Comparison of ENCODE assay signal across 23 cellular contexts in the genomic region with DNA sequence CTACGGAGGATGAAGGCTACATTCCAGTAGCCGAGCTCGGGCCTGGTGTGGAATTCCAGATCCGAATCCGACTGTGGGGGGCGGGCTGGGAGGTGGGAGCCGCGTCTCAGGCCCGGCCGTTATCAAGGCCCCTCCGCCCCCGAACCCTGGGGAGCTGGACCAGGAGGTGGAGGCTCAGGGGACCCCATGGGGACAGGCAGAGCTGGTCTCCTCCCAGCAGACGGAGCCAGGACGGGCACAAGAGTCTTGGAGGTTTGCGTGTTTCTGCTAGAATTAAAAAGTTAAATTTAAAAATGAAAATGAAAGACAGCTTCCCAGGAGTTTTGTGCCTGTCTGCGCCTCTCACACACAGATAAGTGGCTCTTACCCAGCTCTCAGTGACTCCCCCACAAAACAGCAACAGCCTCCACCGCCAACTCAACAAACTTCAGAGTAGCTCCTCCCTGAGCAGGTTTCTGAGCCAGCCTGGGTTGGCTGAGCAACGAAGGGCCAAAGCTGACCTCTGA. TPM values are rescaled to one million over a fixed set of nuclear protein-coding genes. Genes with fewer than 3 reads are reported as not detected.
DNase-seq lines count a peak whose midpoint lies in the region; ATAC-seq, FAIRE-seq and TF ChIP-seq lines count a peak whose summit lies in the region.
"Had no signal": no experiment of that assay in that cellular context is flagged by ENCODE, and none has a peak within 500 bp of the region (broad histone marks: within the 10 kb centered on the region; RNA-seq: fewer than 3 reads in every experiment).

No MANE protein-coding gene starts in this region.

- no peak for DNase-seq in activated CD8-positive, alpha-beta memory T cell treated with anti-CD3 and anti-CD28 coated beads, Interleukin-2, amount 10 ng/mL, durations not matched to agents 7 days and 5 days
- no peak for DNase-seq in activated CD8-positive, alpha-beta memory T cell treated with anti-CD3 and anti-CD28 coated beads for 24 hours
- DNase-seq in activated naive CD8-positive, alpha-beta T cell treated with anti-CD3 and anti-CD28 coated beads, Interleukin-2, amount 10 ng/mL, durations not matched to agents 7 days and 5 days, result no peak
- DNase-seq in lung (ENCODE audit: low spot score) (no peak), uterus (peak; percentile 57 to 62), middle frontal gyrus (ENCODE audit: extremely low spot score, low spot score) (no peak), AG20443 (ENCODE audit: low spot score) (no peak), GM12892 (ENCODE audit: insufficient read length) (no peak)
- DNase-seq: activated T-cell treated with anti-CD3 and anti-CD28 coated beads for 4 hours; glutamatergic neuron; NCI-H146; NCI-H510A treated with DMSO at 0.1 percent for 48 hours; stimulated activated CD4-positive, alpha-beta T cell treated with anti-CD3 and anti-CD28 coated beads, Interleukin-1b, Interleukin-23, amount 100 ng/mL, for 48 hours; WERI-Rb-1 had no signal

- peaks cover 0 to 2% of the 10 kb centered on the region in 2 donors for H3K9me3 ChIP-seq in lung (ENCODE audit: control insufficient read depth in 2 of 2, insufficient read depth in 1 of 2, low read length in 1 of 2)
- no peaks in the 10 kb centered on the region for H3K9me3 ChIP-seq in uterus
- H3K9me3 ChIP-seq: A549, tibial nerve had no signal

- peaks cover 26% of the 10 kb centered on the region for H3K4me1 Mint-ChIP-seq in activated CD8-positive, alpha-beta memory T cell treated with anti-CD3 and anti-CD28 coated beads, Interleukin-2, amount 10 ng/mL, durations not matched to agents 7 days and 5 days
- peaks cover 17% of the 10 kb centered on the region for H3K4me1 Mint-ChIP-seq in activated naive CD8-positive, alpha-beta T cell treated with anti-CD3 and anti-CD28 coated beads, Interleukin-2, amount 10 ng/mL, durations not matched to agents 7 days and 5 days

- peak overlapping the region; percentile 79 for H3K27ac Mint-ChIP-seq in activated CD8-positive, alpha-beta memory T cell treated with anti-CD3 and anti-CD28 coated beads, Interleukin-2, amount 10 ng/mL, durations not matched to agents 7 days and 5 days
- H3K27ac Mint-ChIP-seq in activated naive CD8-positive, alpha-beta T cell treated with anti-CD3 and anti-CD28 coated beads, Interleukin-2, amount 10 ng/mL, durations not matched to agents 7 days and 5 days, result peak overlapping the region; percentile 82

- intact Hi-C loops in uterus (cut with DNase I; ENCODE audit: low total_unique reads), result no loop called here

- H3K36me3 ChIP-seq in lung (ENCODE audit: control insufficient read depth in 2 of 2, insufficient read depth in 2 of 2, low read length in 2 of 2), result no peaks in the 10 kb centered on the region
- H3K36me3 ChIP-seq in uterus, result no peaks in the 10 kb centered on the region
- H3K36me3 ChIP-seq: tibial nerve, WERI-Rb-1 had no signal

- TF ChIP-seq POLR2A in uterus (IDR thresholded peaks at IDR 0.05), result no peak
- TF ChIP-seq POLR2A in GM12892 (IDR thresholded peaks at IDR 0.05; ENCODE audit: low read depth, low read length), result no peak

- H3K27ac ChIP-seq in lung (ENCODE audit: low read depth in 1 of 2, low read length in 1 of 2), result no peak overlapping the region
- H3K27ac ChIP-seq in uterus, result peak overlapping the region; percentile 63
- H3K27ac ChIP-seq: KMS-11, SK-N-MC, tibial nerve, WERI-Rb-1 had no signal

- TF ChIP-seq CTCF in lung (IDR thresholded peaks at IDR 0.05; ENCODE audit: control extremely low read depth, extremely low read depth) (no peak), uterus (IDR thresholded peaks at IDR 0.05) (no peak)

- H3K27me3 Mint-ChIP-seq in activated CD8-positive, alpha-beta memory T cell treated with anti-CD3 and anti-CD28 coated beads, Interleukin-2, amount 10 ng/mL, durations not matched to agents 7 days and 5 days, result peaks cover 34% of the 10 kb centered on the region
- peaks cover 28% of the 10 kb centered on the region for H3K27me3 Mint-ChIP-seq in activated naive CD8-positive, alpha-beta T cell treated with anti-CD3 and anti-CD28 coated beads, Interleukin-2, amount 10 ng/mL, durations not matched to agents 7 days and 5 days

- no peak for FAIRE-seq in GM12892 (lab: Jason Lieb, UNC)
- FAIRE-seq: A549 had no signal

- no peak for ATAC-seq in activated CD8-positive, alpha-beta memory T cell treated with anti-CD3 and anti-CD28 coated beads, Interleukin-2, amount 10 ng/mL, durations not matched to agents 7 days and 5 days
- ATAC-seq in activated naive CD8-positive, alpha-beta T cell treated with anti-CD3 and anti-CD28 coated beads, Interleukin-2, amount 10 ng/mL, durations not matched to agents 7 days and 5 days (ENCODE audit: low read depth), result no peak
- peak; percentile 32 for ATAC-seq in lung (ENCODE audit: insufficient read depth, low FRiP score)
- ATAC-seq: A549; naive thymus-derived CD4-positive, alpha-beta T cell had no signal

- POLR2A ChIA-PET in activated naive CD8-positive, alpha-beta T cell treated with anti-CD3 and anti-CD28 coated beads, Interleukin-2, amount 10 ng/mL, durations not matched to agents 7 days and 5 days (lab: Charles Lee), result interaction anchor here (0.6 to 1.3 kb wide), 2 partner anchors 51 to 54 kb away, joined by 3 to 4 read pairs; no protein-coding TSS in a partner anchor

- H3K9me3 Mint-ChIP-seq in activated CD8-positive, alpha-beta memory T cell treated with anti-CD3 and anti-CD28 coated beads, Interleukin-2, amount 10 ng/mL, durations not matched to agents 7 days and 5 days (ENCODE audit: low read depth), result no peaks in the 10 kb centered on the region
- H3K9me3 Mint-ChIP-seq in activated naive CD8-positive, alpha-beta T cell treated with anti-CD3 and anti-CD28 coated beads, Interleukin-2, amount 10 ng/mL, durations not matched to agents 7 days and 5 days, result no peaks in the 10 kb centered on the region

- H3K36me3 Mint-ChIP-seq in activated CD8-positive, alpha-beta memory T cell treated with anti-CD3 and anti-CD28 coated beads, Interleukin-2, amount 10 ng/mL, durations not matched to agents 7 days and 5 days, result no peaks in the 10 kb centered on the region
- peaks cover 1% of the 10 kb centered on the region for H3K36me3 Mint-ChIP-seq in activated naive CD8-positive, alpha-beta T cell treated with anti-CD3 and anti-CD28 coated beads, Interleukin-2, amount 10 ng/mL, durations not matched to agents 7 days and 5 days
- H3K36me3 Mint-ChIP-seq: naive thymus-derived CD4-positive, alpha-beta T cell had no signal

- 49 to 75% methylated on average over 18 of the region's 18 CpGs for WGBS in lung, 2 donors

- no peak overlapping the region for H3K4me3 ChIP-seq in lung
- H3K4me3 ChIP-seq in uterus, result peak overlapping the region; percentile 28 to 39
- H3K4me3 ChIP-seq: A549, SK-N-MC, tibial nerve had no signal

- CTCF ChIA-PET in activated CD8-positive, alpha-beta memory T cell treated with anti-CD3 and anti-CD28 coated beads, Interleukin-2, amount 10 ng/mL, durations not matched to agents 7 days and 5 days (lab: Charles Lee), result interaction anchor here (1.1 to 3.0 kb wide), 4 partner anchors 32 to 83 kb away, joined by 3 to 17 read pairs (median 4); no protein-coding TSS in a partner anchor

- H3K4me3 Mint-ChIP-seq in activated CD8-positive, alpha-beta memory T cell treated with anti-CD3 and anti-CD28 coated beads, Interleukin-2, amount 10 ng/mL, durations not matched to agents 7 days and 5 days, result peak overlapping the region; percentile 58
- peak overlapping the region; percentile 67 for H3K4me3 Mint-ChIP-seq in activated naive CD8-positive, alpha-beta T cell treated with anti-CD3 and anti-CD28 coated beads, Interleukin-2, amount 10 ng/mL, durations not matched to agents 7 days and 5 days

- H3K4me1 ChIP-seq in lung (ENCODE audit: control insufficient read depth in 2 of 2, insufficient read depth in 2 of 2, low read length in 2 of 2), result peaks cover 0 to 2% of the 10 kb centered on the region in 2 donors
- peaks cover 0 to 5% of the 10 kb centered on the region in 2 donors for H3K4me1 ChIP-seq in uterus
- H3K4me1 ChIP-seq: A549 had no signal

- H3K27me3 ChIP-seq in lung (ENCODE audit: control insufficient read depth, insufficient read depth) (peaks cover 11% of the 10 kb centered on the region), uterus (peaks cover 3 to 11% of the 10 kb centered on the region in 2 donors)

RNA-seq across cellular contexts. Expression of gene UTF1, which starts 5.1 kb away (rescaled TPM):
- total RNA-seq in activated CD8-positive, alpha-beta memory T cell treated with anti-CD3 and anti-CD28 coated beads, Interleukin-2, amount 10 ng/mL, durations not matched to agents 7 days and 5 days, result not detected
- not detected for total RNA-seq in activated naive CD8-positive, alpha-beta T cell treated with anti-CD3 and anti-CD28 coated beads, Interleukin-2, amount 10 ng/mL, durations not matched to agents 7 days and 5 days
- under 1 TPM in 1 of 2 donors, not detected in 1; 0.52 TPM for total RNA-seq in lung
- polyA plus RNA-seq in lung, result under 1 TPM in 1 of 2 donors, not detected in 1; 0.06 TPM
- not detected for total RNA-seq in uterus
- not detected for polyA plus RNA-seq in GM12892 (2012; ENCODE audit: missing spikeins)
- total RNA-seq: chondrocyte, G401, right cardiac atrium, tibial nerve had no signal
- polyA plus RNA-seq: A549; adipose tissue; naive thymus-derived CD4-positive, alpha-beta T cell; right cardiac atrium had no signal

RNA-seq across cellular contexts. Expression of gene VENTX, which starts 12.7 kb away (rescaled TPM):
- total RNA-seq in activated CD8-positive, alpha-beta memory T cell treated with anti-CD3 and anti-CD28 coated beads, Interleukin-2, amount 10 ng/mL, durations not matched to agents 7 days and 5 days, result under 1 TPM in 1 of 2 experiments, not detected in 1; 0.12 TPM
- under 1 TPM in 1 of 2 experiments, not detected in 1; 0.11 TPM for total RNA-seq in activated naive CD8-positive, alpha-beta T cell treated with anti-CD3 and anti-CD28 coated beads, Interleukin-2, amount 10 ng/mL, durations not matched to agents 7 days and 5 days
- total RNA-seq in lung (1 to 10 TPM in 1 of 2 donors, under 1 TPM in 1; 0.46 to 3.3 TPM), uterus (1 to 10 TPM in 1 of 4 donors, under 1 TPM in 2, not detected in 1; 0.21 to 1.3 (median 0.51) TPM)
- 1 to 10 TPM; 1.4 to 4.0 TPM for polyA plus RNA-seq in lung
- polyA plus RNA-seq in GM12892 (2012; ENCODE audit: missing spikeins), result not detected
- total RNA-seq: chondrocyte, G401 had no signal
- polyA plus RNA-seq: A549; naive thymus-derived CD4-positive, alpha-beta T cell had no signal

RNA-seq across cellular contexts. Expression of gene ADAM8, which starts 51.8 kb away (rescaled TPM):
- 100 to 1,000 TPM; 142 to 173 TPM for total RNA-seq in activated CD8-positive, alpha-beta memory T cell treated with anti-CD3 and anti-CD28 coated beads, Interleukin-2, amount 10 ng/mL, durations not matched to agents 7 days and 5 days
- total RNA-seq in activated naive CD8-positive, alpha-beta T cell treated with anti-CD3 and anti-CD28 coated beads, Interleukin-2, amount 10 ng/mL, durations not matched to agents 7 days and 5 days, result 10 to 100 TPM; 90.8 to 91.0 TPM
- total RNA-seq in lung (10 to 100 TPM; 21.7 to 33.0 TPM), uterus (1 to 10 TPM in 3 of 4 donors, not detected in 1; 5.1 to 7.6 (median 5.9) TPM)
- polyA plus RNA-seq in lung, result 10 to 100 TPM in 1 of 2 donors, 1 to 10 TPM in 1; 4.4 to 79.2 TPM
- 20.8 TPM for polyA plus RNA-seq in GM12892 (2012; ENCODE audit: missing spikeins)

Comparison
In these comparisons a context has a peak if more than half of its experiments do, and no peak if none do; other contexts are left out.
1. DNase-seq: peak in uterus (2 of 2); none in activated CD8-positive, alpha-beta memory T cell treated with anti-CD3 and anti-CD28 coated beads, Interleukin-2, amount 10 ng/mL, durations not matched to agents 7 days and 5 days (single experiment), activated CD8-positive, alpha-beta memory T cell treated with anti-CD3 and anti-CD28 coated beads for 24 hours (single experiment), activated naive CD8-positive, alpha-beta T cell treated with anti-CD3 and anti-CD28 coated beads, Interleukin-2, amount 10 ng/mL, durations not matched to agents 7 days and 5 days (single experiment), lung (single experiment), middle frontal gyrus (single experiment), AG20443 (single experiment) and GM12892 (single experiment).
2. H3K27ac ChIP-seq: peak in uterus (2 of 2); none in lung (0 of 2).